Comparison of ENCODE assay signal across 9 cellular contexts in the genomic region with DNA sequence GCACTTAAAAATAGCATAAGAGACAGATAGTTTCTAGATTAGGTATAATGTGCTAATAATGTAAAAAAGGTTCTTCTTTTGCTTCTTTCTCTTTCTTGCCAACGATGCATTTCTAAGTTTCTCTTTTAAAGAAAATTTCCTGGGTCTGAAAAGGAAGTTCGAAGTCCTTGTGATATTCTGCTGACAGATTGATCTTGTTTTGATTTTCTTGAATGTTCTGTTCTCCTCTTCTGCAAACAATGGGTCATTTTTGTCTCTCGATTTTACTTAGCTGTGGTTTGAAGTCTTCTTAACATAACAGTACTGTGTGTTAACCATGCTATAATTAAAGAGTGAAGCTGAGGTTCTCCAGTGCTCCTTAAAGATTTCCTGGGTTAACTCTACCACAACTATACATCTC.
DNase-seq lines count a peak whose midpoint lies in the region; ATAC-seq, FAIRE-seq and TF ChIP-seq lines count a peak whose summit lies in the region.
"Had no signal": no experiment of that assay in that cellular context is flagged by ENCODE, and none has a peak within 500 bp of the region (broad histone marks: within the 10 kb centered on the region; RNA-seq: fewer than 3 reads in every experiment).

No MANE protein-coding gene starts in this region.

- intact Hi-C loops in OCI-LY7 (cut with micrococcal nuclease; ENCODE audit: unreplicated experiment): no loop called here
- intact Hi-C loops in spleen (cut with DNase I; ENCODE audit: low total_unique reads): no loop called here

- FAIRE-seq in HTR-8/SVneo (lab: Jason Lieb, UNC): no peak

- POLR2A ChIA-PET in OCI-LY7 (lab: Charles Lee): interaction anchor here (0.9 to 3.1 kb wide), 4 partner anchors 12 to 53 kb away, joined by 3 to 13 read pairs (median 6); no protein-coding TSS in a partner anchor

- H3K4me2 ChIP-seq in OCI-LY7 (ENCODE audit: low read length): peak overlapping the region; percentile 1; the same call in 1 of the 2 replicates

- CTCF ChIA-PET in OCI-LY7 (lab: Charles Lee; ENCODE audit: unreplicated experiment): interaction anchor here (0.7 kb wide), 1 partner anchor 277 kb away, joined by 3 read pairs; no protein-coding TSS in a partner anchor

- BruUV-seq in OCI-LY7 (replicated peaks; lab: Mats Ljungman, UMichigan): no TSS peak

- no peak for TF ChIP-seq POLR2A in spleen (IDR thresholded peaks at IDR 0.05)

- no peak for DNase-seq in OCI-LY7 (ENCODE audit: low spot score)
- no peak for DNase-seq in spleen
- no peak for DNase-seq in iPS-NIHi7 (ENCODE audit: extremely low spot score)
- DNase-seq in NCI-H1930 (lab: John Stamatoyannopoulos, UW): no peak
- DNase-seq in islet precursor cell: no peak
- no peak for DNase-seq in HTR-8/SVneo (ENCODE audit: insufficient read length, low spot score)
- DNase-seq: upper lobe of right lung had no signal

- peak overlapping the region; percentile 36 for H3K27ac ChIP-seq in OCI-LY7 (ENCODE audit: low read depth, low read length, poor library complexity, severe bottlenecking)
- peak overlapping the region; percentile 22 to 72 (median 66) for H3K27ac ChIP-seq in spleen
- H3K27ac ChIP-seq: upper lobe of right lung had no signal

- no peaks in the 10 kb centered on the region for H3K9me2 ChIP-seq in OCI-LY7 (ENCODE audit: insufficient read depth, low read length)

- H3K27me3 ChIP-seq in spleen (replicated peaks in 1 of 7): no peaks in the 10 kb centered on the region
- H3K27me3 ChIP-seq: upper lobe of right lung had no signal

- peak; percentile 84 for ATAC-seq in GM19023 (IDR thresholded peaks at IDR 0.05; ENCODE audit: unreplicated experiment)
- peak; percentile 83 for ATAC-seq in HG02642 (IDR thresholded peaks at IDR 0.05; ENCODE audit: poor library complexity, unreplicated experiment)
- ATAC-seq: upper lobe of right lung had no signal

- no peak overlapping the region for H3K4me3 ChIP-seq in OCI-LY7 (ENCODE audit: low read depth, low read length, poor library complexity, severe bottlenecking)
- no peak overlapping the region for H3K4me3 ChIP-seq in spleen
- H3K4me3 ChIP-seq: upper lobe of right lung had no signal

- peak overlapping the region; percentile 14; the same call in 1 of the 2 replicates for H2AFZ ChIP-seq in OCI-LY7 (ENCODE audit: low read length)

- WGBS in spleen, 5 donors: 44 to 65% (median 55%) methylated on average over 3 of the region's 3 CpGs

- H3K9me3 ChIP-seq in OCI-LY7 (ENCODE audit: low read length): peaks cover 48% of the 10 kb centered on the region; the same call in 1 of the 2 replicates
- peaks cover 0 to 17% (median 3%) of the 10 kb centered on the region in 8 donors for H3K9me3 ChIP-seq in spleen
- H3K9me3 ChIP-seq: upper lobe of right lung had no signal

- no peaks in the 10 kb centered on the region for H4K20me1 ChIP-seq in OCI-LY7 (ENCODE audit: insufficient read depth, low read length)

- H3K4me1 ChIP-seq in OCI-LY7 (ENCODE audit: insufficient read depth, low read length, poor library complexity, severe bottlenecking) (peaks cover 20% of the 10 kb centered on the region), spleen (peaks cover 0 to 28% (median 5%) of the 10 kb centered on the region in 6 donors)
- H3K4me1 ChIP-seq: upper lobe of right lung had no signal

- peaks cover 11% of the 10 kb centered on the region; the same call in 1 of the 2 replicates for H3K36me3 ChIP-seq in OCI-LY7 (ENCODE audit: insufficient read depth, low read length)
- H3K36me3 ChIP-seq in spleen: peaks cover 0 to 30% (median 7%) of the 10 kb centered on the region in 6 donors

- H3K79me2 ChIP-seq in OCI-LY7 (ENCODE audit: insufficient read depth, low read depth, low read length): no peaks in the 10 kb centered on the region

- TF ChIP-seq CTCF in OCI-LY7 (conservative IDR thresholded peaks at IDR 0.05; ENCODE audit: low read length) (no peak), spleen (IDR thresholded peaks at IDR 0.05 in 8 of 11, conservative IDR thresholded peaks at IDR 0.05 in 3 of 11) (no peak)
